11 cellular contexts compared by ENCODE assay signal in genomic region chr17:82534401-82534812, GRCh38. TPM values are rescaled to one million over a fixed set of nuclear protein-coding genes. Genes with fewer than 3 reads are reported as not detected.
DNase-seq lines count a peak whose midpoint lies in the region; ATAC-seq, FAIRE-seq and TF ChIP-seq lines count a peak whose summit lies in the region.
"Had no signal": no experiment of that assay in that cellular context is flagged by ENCODE, and none has a peak within 500 bp of the region (broad histone marks: within the 10 kb centered on the region; RNA-seq: fewer than 3 reads in every experiment).

No MANE protein-coding gene starts in this region.

- WGBS in A549 (ENCODE audit: missing lambda C conversion rate), result 94% methylated on average over 7 of the region's 7 CpGs
- WGBS in mesenchymal stem cell, result 86% methylated on average over 5 of the region's 7 CpGs

- no peak overlapping the region for H2AK5ac ChIP-seq in mesenchymal stem cell (ENCODE audit: low read length, severe bottlenecking)

- no peak for TF ChIP-seq CTCF in A549 (IDR thresholded peaks at IDR 0.05)
- no peak for TF ChIP-seq CTCF in brain (conservative IDR thresholded peaks at IDR 0.05)

- H3K4me3 ChIP-seq in A549 (no peak overlapping the region), mesenchymal stem cell (ENCODE audit: insufficient read depth in 1 of 2, low read depth in 1 of 2, low read length in 2 of 2) (no peak overlapping the region)

- no peak overlapping the region for H3K9ac ChIP-seq in mesenchymal stem cell (ENCODE audit: low read length)

- TF ChIP-seq EP300 in A549 (IDR thresholded peaks at IDR 0.05), result no peak

- H2AFZ ChIP-seq in mesenchymal stem cell (ENCODE audit: low read depth, low read length), result no peak overlapping the region

- H3K18ac ChIP-seq in mesenchymal stem cell (ENCODE audit: low read depth in 1 of 2, low read length in 2 of 2), result no peak overlapping the region

- no peaks in the 10 kb centered on the region for H3K9me3 Mint-ChIP-seq in brain
- H3K9me3 Mint-ChIP-seq: activated T-cell treated with anti-CD3 and anti-CD28 coated beads, Interleukin-2, amount 50 U/mL, for 24 hours had no signal

- H3K79me1 ChIP-seq in mesenchymal stem cell (replicated peaks; ENCODE audit: low read length, poor library complexity, severe bottlenecking), result no peaks in the 10 kb centered on the region

- H3K14ac ChIP-seq in mesenchymal stem cell (ENCODE audit: low read length in 2 of 2), result no peak overlapping the region

- no peak overlapping the region for H3K23ac ChIP-seq in mesenchymal stem cell (ENCODE audit: low read length in 2 of 2)

- ATAC-seq in A549 (peak; percentile 21 to 54; a peak in 3 of 6 replicates), HG02852 (IDR thresholded peaks at IDR 0.05; ENCODE audit: unreplicated experiment) (no peak)

- H2BK15ac ChIP-seq in mesenchymal stem cell (ENCODE audit: low read depth, poor library complexity, severe bottlenecking), result no peak overlapping the region

- H3K27ac ChIP-seq in A549 (no peak overlapping the region), mesenchymal stem cell (ENCODE audit: low read length, poor library complexity, severe bottlenecking) (no peak overlapping the region)

- TF ChIP-seq RAD21 in A549 (conservative IDR thresholded peaks at IDR 0.05 in 1 of 2, IDR thresholded peaks at IDR 0.05 in 1 of 2), result no peak

- H3K4ac ChIP-seq in mesenchymal stem cell (ENCODE audit: low read depth in 1 of 2, low read length in 2 of 2), result no peak overlapping the region

- H3K9me3 ChIP-seq in A549, result no peaks in the 10 kb centered on the region
- no peaks in the 10 kb centered on the region for H3K9me3 ChIP-seq in mesenchymal stem cell (ENCODE audit: control insufficient read depth, low read length)

- no peak overlapping the region for H2BK120ac ChIP-seq in mesenchymal stem cell (ENCODE audit: low read depth, low read length)

- H3K27me3 ChIP-seq in mesenchymal stem cell (ENCODE audit: control insufficient read depth in 1 of 2, insufficient read depth in 1 of 2, low read length in 2 of 2), result no peaks in the 10 kb centered on the region

- peaks cover 76% of the 10 kb centered on the region for H3K4me1 Mint-ChIP-seq in brain

- no peak overlapping the region for H4K91ac ChIP-seq in mesenchymal stem cell (ENCODE audit: low read length)

- TF ChIP-seq POLR2A in A549 (IDR thresholded peaks at IDR 0.05; ENCODE audit: low read length), result no peak

- CTCF ChIA-PET in A549 (lab: Yijun Ruan, JAX), result interaction anchor here (1.0 to 3.1 kb wide), 6 partner anchors 8 to 299 kb away, joined by 3 to 20 read pairs (median 4); no protein-coding TSS in a partner anchor

- H3K4me3 Mint-ChIP-seq in brain, result peak overlapping the region in 3 of 5 experiments; percentile 11 to 20 (median 19)
- H3K4me3 Mint-ChIP-seq: activated T-cell treated with anti-CD3 and anti-CD28 coated beads, Interleukin-2, amount 50 U/mL, for 24 hours had no signal

- H3K27me3 Mint-ChIP-seq in brain, result no peaks in the 10 kb centered on the region
- H3K27me3 Mint-ChIP-seq: activated T-cell treated with anti-CD3 and anti-CD28 coated beads, Interleukin-2, amount 50 U/mL, for 24 hours had no signal

- H3K27ac Mint-ChIP-seq in brain, result peak overlapping the region; percentile 16 to 93 (median 83)

- H3K36me3 Mint-ChIP-seq in brain, result peaks cover 35% of the 10 kb centered on the region

- DNase-seq in A549 (ENCODE audit: low read depth in 1 of 2, low spot score in 1 of 2), result no peak
- peak; percentile 84 for DNase-seq in ELF-1 (ENCODE audit: low read depth, low spot score)
- DNase-seq in mesenchymal stem cell, result no peak
- DNase-seq in pons (ENCODE audit: low spot score), result no peak
- DNase-seq in NCI-H187 treated with DMSO at 0.1 percent for 48 hours (lab: John Stamatoyannopoulos, UW), result no peak
- no peak for DNase-seq in DMS53 treated with DMSO at 0.1 percent for 48 hours (lab: John Stamatoyannopoulos, UW; ENCODE audit: unreplicated experiment)
- DNase-seq: activated T-cell treated with anti-CD3 and anti-CD28 coated beads, Interleukin-2, amount 50 U/mL, for 24 hours; NCI-H1436; OCI-M1 had no signal

- H2BK12ac ChIP-seq in mesenchymal stem cell (ENCODE audit: low read length in 2 of 2), result no peak overlapping the region

- H3K4me2 ChIP-seq in A549 (no peak overlapping the region), mesenchymal stem cell (ENCODE audit: low read length, poor library complexity, severe bottlenecking) (no peak overlapping the region)

- H4K8ac ChIP-seq in mesenchymal stem cell (ENCODE audit: low read length), result peak overlapping the region; percentile 47

- FAIRE-seq in A549 (lab: Jason Lieb, UNC), result no peak

- H2BK5ac ChIP-seq in mesenchymal stem cell (ENCODE audit: low read depth, low read length, poor library complexity, severe bottlenecking), result no peak overlapping the region

- H3K36me3 ChIP-seq in mesenchymal stem cell (ENCODE audit: control insufficient read depth in 1 of 2, insufficient read depth in 2 of 2, low read depth in 1 of 2, low read length in 2 of 2), result peaks cover 0 to 6% of the 10 kb centered on the region in 2 experiments

- H3K4me1 ChIP-seq in A549 (peaks cover 64% of the 10 kb centered on the region), mesenchymal stem cell (ENCODE audit: control insufficient read depth, insufficient read depth, low read depth, low read length) (peaks cover 39% of the 10 kb centered on the region)

- POLR2A ChIA-PET in A549 (lab: Yijun Ruan, JAX), result no interaction called here

TF ChIP-seq in A549, 52 proteins besides CTCF, POLR2A, EP300 and RAD21:
- TF ChIP-seq POLR2AphosphoS2 (conservative IDR thresholded peaks at IDR 0.05; ENCODE audit: low read length), result no peak

RNA-seq across cellular contexts. Expression of gene FOXK2, which starts 14.9 kb away (rescaled TPM):
- 34.8 and 35.9 TPM in 2 replicates for polyA plus RNA-seq in A549 (2011; rRNA removed)
- polyA plus RNA-seq in A549 (2012; cell fraction: cytosol; rRNA removed), result 32.8 and 42.8 TPM in 2 replicates
- 49.2 and 51.8 TPM in 2 replicates for polyA plus RNA-seq in A549 (2012; cell fraction: nucleus; rRNA removed)
- polyA plus RNA-seq in A549 (2017; fragmentation: RNase III; extraction: RNeasy Plus Mini Kit Qiagen cat#74134 plus additional on column Dnase treatment), result 37.5 to 39.2 TPM (median 38.2 TPM) in 3 replicates
- 78.5 and 90.0 TPM in 2 replicates for polyA minus RNA-seq in A549 (2011; rRNA and poly(A)+ RNA removed)
- 44.0 TPM for polyA plus RNA-seq in brain (ENCODE audit: insufficient read depth, low read depth, low replicate concordance)
- polyA plus RNA-seq in mesenchymal stem cell (2013, experiment 1 of 2), result 45.8 TPM
- 46.2 TPM for polyA plus RNA-seq in mesenchymal stem cell (2013, experiment 2 of 2)
